In genomic region chr14:58104808-58105207, GRCh38 we compare ENCODE assay signal across 15 cellular contexts. TPM values are rescaled to one million over a fixed set of nuclear protein-coding genes. Genes with fewer than 3 reads are reported as not detected.
A peak's percentile ranks its signal among the peaks of the same experiment; 100 is the strongest.
DNase-seq lines count a peak whose midpoint lies in the region; TF ChIP-seq lines count a peak whose summit lies in the region.
"Had no signal": no experiment of that assay in that cellular context is flagged by ENCODE, and none has a peak within 500 bp of the region (broad histone marks: within the 10 kb centered on the region; RNA-seq: fewer than 3 reads in every experiment).

No MANE protein-coding gene starts in this region.

- H3K36me3 Mint-ChIP-seq in HFFc6 (ENCODE audit: low read depth): no peaks in the 10 kb centered on the region
- H3K36me3 Mint-ChIP-seq: naive thymus-derived CD4-positive, alpha-beta T cell had no signal

- H3K4me3 ChIP-seq in AG04450 (ENCODE audit: low read depth, low read length) (no peak overlapping the region), cardiac fibroblast (replicated peaks in 1 of 2; ENCODE audit: low read depth in 2 of 2, low read length in 2 of 2) (no peak overlapping the region)

- POLR2A ChIA-PET in AG04450 (lab: Yijun Ruan, JAX): no interaction called here

- peaks cover 17% of the 10 kb centered on the region for H3K4me1 Mint-ChIP-seq in HFFc6 (ENCODE audit: low read depth)
- H3K4me1 Mint-ChIP-seq: activated B cell treated with CpG ODN at 0.5 μM for 24 hours; activated naive CD8-positive, alpha-beta T cell treated with anti-CD3 and anti-CD28 coated beads, Interleukin-2, amount 50 U/mL, for 24 hours; naive thymus-derived CD4-positive, alpha-beta T cell had no signal

- DNase-seq in AG04450 (ENCODE audit: low read depth, low spot score) (peak; percentile 45), HFFc6 (peak; percentile 74), cardiac fibroblast (ENCODE audit: low read depth in 2 of 2) (peak; percentile 51 to 86), iris pigment epithelial cell (ENCODE audit: low read depth) (peak; percentile 83), GM13977 (ENCODE audit: low spot score) (no peak), mucosa of gallbladder (ENCODE audit: low spot score) (no peak), hippocampal formation (lab: John Stamatoyannopoulos, UW) (no peak), NCI-H524 (lab: John Stamatoyannopoulos, UW) (no peak)
- DNase-seq: activated B cell treated with CpG ODN at 0.5 μM for 24 hours; activated naive CD8-positive, alpha-beta T cell treated with anti-CD3 and anti-CD28 coated beads, Interleukin-2, amount 50 U/mL, for 24 hours; effector memory CD8-positive, alpha-beta T cell; naive thymus-derived CD4-positive, alpha-beta T cell; NCI-H1105 treated with DMSO at 0.1 percent for 48 hours; NCI-H774 had no signal

- no peak overlapping the region for H3K4me3 Mint-ChIP-seq in HFFc6
- H3K4me3 Mint-ChIP-seq: activated B cell treated with CpG ODN at 0.5 μM for 24 hours; activated naive CD8-positive, alpha-beta T cell treated with anti-CD3 and anti-CD28 coated beads, Interleukin-2, amount 50 U/mL, for 24 hours; effector memory CD8-positive, alpha-beta T cell; naive thymus-derived CD4-positive, alpha-beta T cell had no signal

- no peak overlapping the region; the same call in 1 of the 2 replicates for H3K27ac Mint-ChIP-seq in HFFc6
- H3K27ac Mint-ChIP-seq: activated B cell treated with CpG ODN at 0.5 μM for 24 hours; activated naive CD8-positive, alpha-beta T cell treated with anti-CD3 and anti-CD28 coated beads, Interleukin-2, amount 50 U/mL, for 24 hours; effector memory CD8-positive, alpha-beta T cell; naive thymus-derived CD4-positive, alpha-beta T cell had no signal

- no peak overlapping the region for H3K27ac ChIP-seq in AG04450 (ENCODE audit: low read depth, low read length)
- H3K27ac ChIP-seq: C4-2B had no signal

- TF ChIP-seq CTCF in AG04450 (IDR thresholded peaks at IDR 0.05; ENCODE audit: low read depth, low read length): no peak
- no peak for TF ChIP-seq CTCF in HFFc6 (IDR thresholded peaks at IDR 0.05)
- TF ChIP-seq CTCF in cardiac fibroblast (IDR thresholded peaks at IDR 0.05; ENCODE audit: low read depth, low read length): no peak
- no peak for TF ChIP-seq CTCF in GM13977 (IDR thresholded peaks at IDR 0.05; ENCODE audit: extremely low read depth, insufficient read depth, missing control alignments)

- no peaks in the 10 kb centered on the region for H3K9me3 ChIP-seq in AG04450 (ENCODE audit: control insufficient read depth, insufficient read depth, low read length)

- H3K27me3 ChIP-seq in AG04450 (ENCODE audit: control insufficient read depth, insufficient read depth, low read length): peaks cover 7% of the 10 kb centered on the region

- in situ Hi-C loops in GM13977 (cut with MboI; ENCODE audit: low pct_unique_long_range_greater_than_20kb, low sequenced_read_pairs, unreplicated experiment): no loop called here

- H3K27me3 Mint-ChIP-seq in HFFc6 (ENCODE audit: insufficient read depth): peaks cover 6% of the 10 kb centered on the region

- CTCF ChIA-PET in AG04450 (lab: Charles Lee): interaction anchor here (7.4 kb wide), 1 partner anchor 61 kb away, joined by 92 read pairs; no protein-coding TSS in a partner anchor

- H3K9me3 Mint-ChIP-seq in HFFc6: no peaks in the 10 kb centered on the region
- H3K9me3 Mint-ChIP-seq: activated B cell treated with CpG ODN at 0.5 μM for 24 hours; activated naive CD8-positive, alpha-beta T cell treated with anti-CD3 and anti-CD28 coated beads, Interleukin-2, amount 50 U/mL, for 24 hours; effector memory CD8-positive, alpha-beta T cell; naive thymus-derived CD4-positive, alpha-beta T cell had no signal

RNA-seq across cellular contexts. Expression of gene ARMH4, which starts 47.2 kb away (rescaled TPM):
- 5.7 and 6.4 TPM in 2 replicates for polyA plus RNA-seq in AG04450 (2011; rRNA removed)
- polyA minus RNA-seq in AG04450 (2011; rRNA and poly(A)+ RNA removed): 47.3 and 53.0 TPM in 2 replicates
- 1 to 10 TPM; 2.6 to 6.5 (median 3.7) TPM for total RNA-seq in HFFc6 (2021; fragmentation: NEBNext Ultra II Directional; extraction: Animal tissue kit (Norgen Biotek cat#: 25700))
- total RNA-seq in mucosa of gallbladder: 10.0 TPM
- total RNA-seq: activated B cell treated with CpG ODN at 0.5 μM for 24 hours; naive thymus-derived CD4-positive, alpha-beta T cell had no signal

Comparison
In these comparisons a context has a peak if more than half of its experiments do, and no peak if none do; other contexts are left out.
1. DNase-seq: peak in AG04450 (single experiment), HFFc6 (single experiment), cardiac fibroblast (2 of 2) and iris pigment epithelial cell (single experiment); none in GM13977 (single experiment), mucosa of gallbladder (single experiment), hippocampal formation (0 of 2) and NCI-H524 (0 of 2).